14 cellular contexts compared by ENCODE assay signal in genomic region chr15:68528891-68529290, GRCh38. TPM values are rescaled to one million over a fixed set of nuclear protein-coding genes. Genes with fewer than 3 reads are reported as not detected.
DNase-seq lines count a peak whose midpoint lies in the region; ATAC-seq, FAIRE-seq and TF ChIP-seq lines count a peak whose summit lies in the region.
"Had no signal": no experiment of that assay in that cellular context is flagged by ENCODE, and none has a peak within 500 bp of the region (broad histone marks: within the 10 kb centered on the region; RNA-seq: fewer than 3 reads in every experiment).

No MANE protein-coding gene starts in this region.

- ATAC-seq in aorta (ENCODE audit: low FRiP score) (no peak), HG03432 (IDR thresholded peaks at IDR 0.05; ENCODE audit: unreplicated experiment) (no peak)

- H2BK12ac ChIP-seq in neuronal stem cell (ENCODE audit: low read length) = no peak overlapping the region

- dilution Hi-C loops in keratinocyte (cut with MboI; ENCODE audit: extremely low pct_ligation_motif_present, low sequenced_read_pairs) = no loop called here

- H3K9ac ChIP-seq in BLaER1 (no peak overlapping the region; the same call in 1 of the 2 replicates), adipocyte (ENCODE audit: low read length) (no peak overlapping the region), keratinocyte (ENCODE audit: control insufficient read depth, extremely low read depth, insufficient read depth, low read length) (no peak overlapping the region), neuronal stem cell (ENCODE audit: low read depth, low read length, poor library complexity) (no peak overlapping the region)

- H3K9me3 ChIP-seq in BLaER1 = no peaks in the 10 kb centered on the region; the same call in 1 of the 2 replicates
- peaks cover 21% of the 10 kb centered on the region for H3K9me3 ChIP-seq in adipocyte (ENCODE audit: control insufficient read depth, low read length)
- no peaks in the 10 kb centered on the region for H3K9me3 ChIP-seq in keratinocyte (ENCODE audit: control insufficient read depth, low read depth, low read length)
- H3K9me3 ChIP-seq in aorta (ENCODE audit: control insufficient read depth, low read length) = no peaks in the 10 kb centered on the region
- no peaks in the 10 kb centered on the region for H3K9me3 ChIP-seq in neuronal stem cell (replicated peaks in 1 of 2; ENCODE audit: control insufficient read depth in 2 of 2, insufficient read depth in 1 of 2, low read depth in 1 of 2, low read length in 2 of 2)

- H3K36me3 ChIP-seq in BLaER1 = no peaks in the 10 kb centered on the region
- H3K36me3 ChIP-seq in adipocyte (ENCODE audit: control insufficient read depth, insufficient read depth, low read length, severe bottlenecking) = no peaks in the 10 kb centered on the region
- no peaks in the 10 kb centered on the region for H3K36me3 ChIP-seq in keratinocyte (ENCODE audit: control insufficient read depth in 2 of 2, extremely low read depth in 1 of 2, insufficient read depth in 2 of 2, low read length in 2 of 2)
- no peaks in the 10 kb centered on the region for H3K36me3 ChIP-seq in aorta (ENCODE audit: control insufficient read depth in 1 of 2, insufficient read depth in 2 of 2, low read length in 1 of 2)
- no peaks in the 10 kb centered on the region for H3K36me3 ChIP-seq in neuronal stem cell (replicated peaks in 1 of 2; ENCODE audit: control insufficient read depth in 2 of 2, insufficient read depth in 2 of 2, low read length in 2 of 2)
- H3K36me3 ChIP-seq: esophagus muscularis mucosa had no signal

- no peak overlapping the region for H2BK15ac ChIP-seq in neuronal stem cell (ENCODE audit: low read length)

- intact Hi-C loops in aorta (cut with DNase I) = no loop called here

- H2AFZ ChIP-seq in keratinocyte (ENCODE audit: control insufficient read depth, low read length) (no peak overlapping the region), neuronal stem cell (ENCODE audit: low read length) (no peak overlapping the region)

- H3K4me2 ChIP-seq in BLaER1 = peak overlapping the region; percentile 67
- H3K4me2 ChIP-seq in keratinocyte (ENCODE audit: control insufficient read depth, extremely low read depth, insufficient read depth, low read depth, low read length) = no peak overlapping the region
- no peak overlapping the region for H3K4me2 ChIP-seq in neuronal stem cell (ENCODE audit: insufficient read depth, low read length, poor library complexity, severe bottlenecking)

- H3K27me3 ChIP-seq in BLaER1 = no peaks in the 10 kb centered on the region
- no peaks in the 10 kb centered on the region for H3K27me3 ChIP-seq in adipocyte (replicated peaks; ENCODE audit: control insufficient read depth, insufficient read depth, low read length)
- peaks cover 7% of the 10 kb centered on the region for H3K27me3 ChIP-seq in keratinocyte (ENCODE audit: control insufficient read depth, extremely low read depth, insufficient read depth, low read length)
- H3K27me3 ChIP-seq in aorta (ENCODE audit: control insufficient read depth in 1 of 2, insufficient read depth in 2 of 2, low read length in 1 of 2) = no peaks in the 10 kb centered on the region
- peaks cover 0 to 9% (median 0%) of the 10 kb centered on the region in 3 experiments for H3K27me3 ChIP-seq in neuronal stem cell (ENCODE audit: control insufficient read depth in 3 of 3, insufficient read depth in 3 of 3, low read depth in 1 of 3, low read length in 3 of 3)
- H3K27me3 ChIP-seq: esophagus muscularis mucosa had no signal

- TF ChIP-seq CTCF in keratinocyte (optimal IDR thresholded peaks at IDR 0.05 in 1 of 3, IDR thresholded peaks at IDR 0.05 in 1 of 3, conservative IDR thresholded peaks at IDR 0.05 in 1 of 3; ENCODE audit: extremely low read depth in 1 of 3, insufficient read depth in 2 of 3, low read length in 3 of 3) = no peak

- 63 to 74% methylated on average over 5 of the region's 5 CpGs for WGBS in aorta, 2 donors
- no CpG with 5 or more reads among the region's 5 CpGs for whole genome bisulfite sequencing in neuronal stem cell (ENCODE audit: extremely low coverage in 2 of 2, insufficient read length in 2 of 2, insufficient replicate concordance in 1 of 2), 2 donors

- no peak overlapping the region for H2BK5ac ChIP-seq in neuronal stem cell (ENCODE audit: low read length)

- H3K9me1 ChIP-seq in keratinocyte (ENCODE audit: control insufficient read depth, extremely low read depth, insufficient read depth, low read length) = no peaks in the 10 kb centered on the region

- FAIRE-seq in keratinocyte (lab: Jason Lieb, UNC) = peak; percentile 23

- no peak overlapping the region for H3K23ac ChIP-seq in neuronal stem cell (ENCODE audit: low read depth, low read length, poor library complexity)

- no peak overlapping the region for H2BK120ac ChIP-seq in neuronal stem cell (ENCODE audit: low read depth, low read length)

- H3K27ac ChIP-seq in BLaER1 = no peak overlapping the region
- no peak overlapping the region for H3K27ac ChIP-seq in keratinocyte (ENCODE audit: control insufficient read depth, insufficient read depth, low read length)
- no peak overlapping the region for H3K27ac ChIP-seq in aorta (ENCODE audit: low read depth in 1 of 2, low read length in 2 of 2)
- H3K27ac ChIP-seq in neuronal stem cell (replicated peaks; ENCODE audit: low read length) = no peak overlapping the region
- H3K27ac ChIP-seq: esophagus muscularis mucosa had no signal

- H2AK5ac ChIP-seq in neuronal stem cell (ENCODE audit: low read depth, low read length) = no peak overlapping the region

- H3K79me1 ChIP-seq in neuronal stem cell (ENCODE audit: low read depth, low read length) = no peaks in the 10 kb centered on the region

- no peak overlapping the region for H3K4ac ChIP-seq in neuronal stem cell (ENCODE audit: low read length)

- H3K79me2 ChIP-seq in keratinocyte (ENCODE audit: control insufficient read depth, insufficient read depth, low read length) = no peaks in the 10 kb centered on the region

- no peak overlapping the region for H3K14ac ChIP-seq in neuronal stem cell (ENCODE audit: low read length)

- H4K20me1 ChIP-seq in BLaER1 = no peaks in the 10 kb centered on the region
- no peaks in the 10 kb centered on the region for H4K20me1 ChIP-seq in keratinocyte (ENCODE audit: control insufficient read depth, extremely low read depth, insufficient read depth, low read length)

- DNase-seq in HPDE6-E6E7 (ENCODE audit: extremely low spot score) (peak; percentile 28), adipocyte (ENCODE audit: low read depth) (no peak), keratinocyte (ENCODE audit: low read depth, low spot score) (no peak), NCI-H82 (lab: John Stamatoyannopoulos, UW) (no peak), aorta (no peak), neuronal stem cell (ENCODE audit: low spot score) (no peak)
- DNase-seq: amniotic stem cell, COR-L47, H7, KG1, NCI-H2227 treated with DMSO at 0.1 percent for 48 hours had no signal

- H4K91ac ChIP-seq in neuronal stem cell (ENCODE audit: low read depth, low read length, poor library complexity) = no peak overlapping the region

- H3K18ac ChIP-seq in neuronal stem cell (ENCODE audit: low read length) = no peak overlapping the region

- no peak overlapping the region for H4K8ac ChIP-seq in neuronal stem cell (ENCODE audit: low read depth, low read length)

- H3K4me1 ChIP-seq in BLaER1 = peaks cover 25% of the 10 kb centered on the region
- peaks cover 28% of the 10 kb centered on the region for H3K4me1 ChIP-seq in adipocyte (ENCODE audit: control insufficient read depth, insufficient read depth, low read length)
- no peaks in the 10 kb centered on the region for H3K4me1 ChIP-seq in keratinocyte (ENCODE audit: control insufficient read depth, extremely low read depth, insufficient read depth, low read length)
- peaks cover 0 to 2% of the 10 kb centered on the region in 2 donors for H3K4me1 ChIP-seq in aorta (ENCODE audit: control insufficient read depth in 1 of 2, insufficient read depth in 2 of 2, low read length in 2 of 2)
- no peaks in the 10 kb centered on the region for H3K4me1 ChIP-seq in neuronal stem cell (ENCODE audit: control insufficient read depth in 2 of 2, insufficient read depth in 1 of 2, low read depth in 1 of 2, low read length in 2 of 2)

- H3K4me3 ChIP-seq in BLaER1 = no peak overlapping the region
- peak overlapping the region; percentile 25 for H3K4me3 ChIP-seq in adipocyte (ENCODE audit: low read length)
- H3K4me3 ChIP-seq in keratinocyte (ENCODE audit: control insufficient read depth in 2 of 3, extremely low read depth in 1 of 3, insufficient read depth in 2 of 3, low read depth in 1 of 3, low read length in 3 of 3) = no peak overlapping the region
- H3K4me3 ChIP-seq in aorta (ENCODE audit: low read length in 2 of 2) = no peak overlapping the region
- no peak overlapping the region for H3K4me3 ChIP-seq in neuronal stem cell (ENCODE audit: low read length in 2 of 2)
- H3K4me3 ChIP-seq: esophagus muscularis mucosa had no signal

RNA-seq across cellular contexts. Expression of gene CORO2B, which starts 49.9 kb away (rescaled TPM):
- polyA plus RNA-seq in keratinocyte = 0.13 to 0.32 TPM (median 0.18 TPM) in 3 replicates
- not detected for polyA plus RNA-seq in keratinocyte (2011; ENCODE audit: low read depth)
- polyA plus RNA-seq in keratinocyte (2011; cell fraction: cytosol; rRNA removed) = 0.26 and 0.27 TPM in 2 replicates
- polyA plus RNA-seq in keratinocyte (2011; cell fraction: nucleus; rRNA removed) = 0.20 and 0.23 TPM in 2 replicates
- 0.11 and 0.26 TPM in 2 replicates for polyA plus RNA-seq in keratinocyte (2012; ENCODE audit: low replicate concordance)
- 0.36 to 1.2 TPM in 2 of 3 replicates, not detected in the other for polyA minus RNA-seq in keratinocyte
- polyA minus RNA-seq in keratinocyte (2011; cell fraction: cytosol; rRNA and poly(A)+ RNA removed) = 0.58 TPM
- 0.39 TPM in 1 of 2 replicates, not detected in the other for polyA minus RNA-seq in keratinocyte (2011; cell fraction: nucleus; rRNA and poly(A)+ RNA removed)
- 1 to 10 TPM; 3.8 to 9.2 TPM for total RNA-seq in aorta
- polyA plus RNA-seq in aorta = 1 to 10 TPM; 1.8 to 6.2 TPM
- polyA plus RNA-seq in neuronal stem cell (2013, experiment 1 of 2) = 6.9 TPM
- 6.8 TPM for polyA plus RNA-seq in neuronal stem cell (2013, experiment 2 of 2)
